In genomic region chr4:108106186-108106585, GRCh38 we compare ENCODE assay signal across 1 cellular context.
TF ChIP-seq lines count a peak whose summit lies in the region.

No MANE protein-coding gene starts in this region.

TF ChIP-seq in HepG2, 621 proteins besides CTCF, POLR2A, EP300 and RAD21:
- TF ChIP-seq KLF6 (CRISPR knock-in tag; IDR thresholded peaks at IDR 0.05) (no peak), SRY (CRISPR knock-in tag; IDR thresholded peaks at IDR 0.05) (no peak), ZSCAN5A (CRISPR knock-in tag; IDR thresholded peaks at IDR 0.05; ENCODE audit: borderline replicate concordance) (no peak), GATAD2A (CRISPR knock-in tag; IDR thresholded peaks at IDR 0.05) (no peak), ZMYM3 (CRISPR knock-in tag; IDR thresholded peaks at IDR 0.05) (no peak), SNAPC2 (CRISPR knock-in tag; IDR thresholded peaks at IDR 0.05) (no peak), ZNF142 (CRISPR knock-in tag; IDR thresholded peaks at IDR 0.05) (no peak), RARG (CRISPR knock-in tag; IDR thresholded peaks at IDR 0.05; ENCODE audit: low read depth) (no peak)
